In the genomic region with DNA sequence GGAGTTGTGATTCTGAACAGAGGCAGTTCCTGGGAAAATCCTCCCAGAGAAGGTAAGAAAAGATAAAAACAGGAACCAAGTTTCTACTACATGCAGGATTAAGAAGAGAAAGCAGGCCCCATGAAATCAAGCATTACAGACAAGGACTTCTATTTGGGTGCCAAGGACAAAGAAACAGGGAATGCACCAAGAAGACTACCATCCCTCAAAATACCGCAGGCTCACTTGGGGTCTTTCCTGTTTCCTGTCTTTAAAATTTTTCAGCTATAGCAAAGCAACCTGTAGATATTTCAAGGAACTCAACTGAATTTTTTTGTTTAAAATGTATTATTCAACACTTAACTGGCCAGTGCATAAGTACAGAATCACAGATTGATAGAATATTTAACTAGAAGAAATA, we compare ENCODE assay signal across 17 cellular contexts.
DNase-seq lines count a peak whose midpoint lies in the region; ATAC-seq and TF ChIP-seq lines count a peak whose summit lies in the region.
"Had no signal": no experiment of that assay in that cellular context is flagged by ENCODE, and none has a peak within 500 bp of the region (broad histone marks: within the 10 kb centered on the region; RNA-seq: fewer than 3 reads in every experiment).

No MANE protein-coding gene starts in this region.

- no peak for TF ChIP-seq POLR2A in thyroid gland (IDR thresholded peaks at IDR 0.05)

- no peak overlapping the region for H3K14ac ChIP-seq in neuronal stem cell (ENCODE audit: low read length)

- H2AFZ ChIP-seq in GM23338 (peak overlapping the region; percentile 60), neuronal stem cell (ENCODE audit: low read length) (peak overlapping the region; percentile 27), GM23248 (no peak overlapping the region)

- in situ Hi-C loops in GM23248 (cut with MboI): no loop called here

- H3K18ac ChIP-seq in neuronal stem cell (ENCODE audit: low read length): no peak overlapping the region

- H3K4me3 Mint-ChIP-seq in activated T-cell treated with anti-CD3 and anti-CD28 coated beads, Interleukin-2, amount 50 U/mL, for 24 hours: no peak overlapping the region
- no peak overlapping the region for H3K4me3 Mint-ChIP-seq in activated T-cell treated with anti-CD3 and anti-CD28 coated beads, Interleukin-2, amount 50 U/mL, for 4 hours
- H3K4me3 Mint-ChIP-seq in GM23338: no peak overlapping the region
- peak overlapping the region; percentile 11 for H3K4me3 Mint-ChIP-seq in activated naive CD8-positive, alpha-beta T cell

- H3K4me1 ChIP-seq in GM23338 (ENCODE audit: insufficient read depth) (no peaks in the 10 kb centered on the region), neuronal stem cell (ENCODE audit: control insufficient read depth in 2 of 2, insufficient read depth in 1 of 2, low read depth in 1 of 2, low read length in 2 of 2) (no peaks in the 10 kb centered on the region), GM23248 (ENCODE audit: insufficient read depth) (no peaks in the 10 kb centered on the region), thyroid gland (no peaks in the 10 kb centered on the region)

- H3K27me3 Mint-ChIP-seq in activated T-cell treated with anti-CD3 and anti-CD28 coated beads, Interleukin-2, amount 50 U/mL, for 24 hours: no peaks in the 10 kb centered on the region
- no peaks in the 10 kb centered on the region for H3K27me3 Mint-ChIP-seq in activated T-cell treated with anti-CD3 and anti-CD28 coated beads, Interleukin-2, amount 50 U/mL, for 4 hours (ENCODE audit: low read depth)
- no peaks in the 10 kb centered on the region for H3K27me3 Mint-ChIP-seq in GM23338 (ENCODE audit: insufficient read depth, low read depth, poor library complexity)
- no peaks in the 10 kb centered on the region for H3K27me3 Mint-ChIP-seq in activated naive CD8-positive, alpha-beta T cell

- H3K27ac Mint-ChIP-seq in activated T-cell treated with anti-CD3 and anti-CD28 coated beads, Interleukin-2, amount 50 U/mL, for 24 hours: peak overlapping the region; percentile 80
- H3K27ac Mint-ChIP-seq in GM23338: no peak overlapping the region
- peak overlapping the region; percentile 69 for H3K27ac Mint-ChIP-seq in activated naive CD8-positive, alpha-beta T cell

- DNase-seq in activated T-cell treated with anti-CD3 and anti-CD28 coated beads, Interleukin-2, amount 50 U/mL, for 24 hours: no peak
- DNase-seq in activated T-cell treated with anti-CD3 and anti-CD28 coated beads, Interleukin-2, amount 50 U/mL, for 4 hours: no peak
- DNase-seq in GM23338 (ENCODE audit: low spot score) (no peak), neuronal stem cell (ENCODE audit: low spot score) (no peak), GM23248 (no peak), thyroid gland (no peak)
- DNase-seq: AML-193; DMS79 treated with DMSO at 0.1 percent for 48 hours; NCI-H1048; NCI-H2107; NCI-H226; NCI-H526 treated with DMSO at 0.1 percent for 48 hours; NK-92 treated with Interleukin-12 subunit alpha and Interleukin-12 subunit beta, amount 100 ng/mL, for 24 hours had no signal

- H3K27me3 ChIP-seq in GM23338 (ENCODE audit: insufficient read depth): no peaks in the 10 kb centered on the region
- no peaks in the 10 kb centered on the region for H3K27me3 ChIP-seq in neuronal stem cell (ENCODE audit: control insufficient read depth in 3 of 3, insufficient read depth in 3 of 3, low read depth in 1 of 3, low read length in 3 of 3)
- H3K27me3 ChIP-seq in GM23248 (replicated peaks; ENCODE audit: insufficient read depth): no peaks in the 10 kb centered on the region; the same call in none of the 2 replicates
- no peaks in the 10 kb centered on the region for H3K27me3 ChIP-seq in thyroid gland

- no peak for TF ChIP-seq CTCF in GM23338 (conservative IDR thresholded peaks at IDR 0.05; ENCODE audit: low read depth in 2 of 2)
- no peak for TF ChIP-seq CTCF in thyroid gland (IDR thresholded peaks at IDR 0.05)

- H3K27ac ChIP-seq in GM23338 (ENCODE audit: low read depth) (no peak overlapping the region), neuronal stem cell (replicated peaks; ENCODE audit: low read length) (no peak overlapping the region), GM23248 (no peak overlapping the region), thyroid gland (no peak overlapping the region)
- H3K27ac ChIP-seq: HL-60, RWPE1 had no signal

- no peak for ATAC-seq in activated T-cell treated with anti-CD3 and anti-CD28 coated beads, Interleukin-2, amount 50 U/mL, for 4 hours
- ATAC-seq in GM23338: no peak
- ATAC-seq in GM21360 (IDR thresholded peaks at IDR 0.05; ENCODE audit: unreplicated experiment): no peak

- WGBS in neuronal stem cell (ENCODE audit: extremely low coverage in 2 of 2, insufficient read length in 2 of 2, insufficient replicate concordance in 1 of 2), 2 donors: no CpG with 5 or more reads among the region's 1 CpG
- 88 to 94% methylated on average over 1 of the region's 1 CpG for WGBS in GM23248 (ENCODE audit: low coverage in 1 of 2, low lambda C conversion rate in 2 of 2, missing lambda C conversion rate in 2 of 2), 2 experiments
- WGBS in thyroid gland, 2 donors: 89 to 93% methylated on average over 1 of the region's 1 CpG

- H3K4ac ChIP-seq in neuronal stem cell (ENCODE audit: low read length): no peak overlapping the region

- H3K79me1 ChIP-seq in neuronal stem cell (ENCODE audit: low read depth, low read length): no peaks in the 10 kb centered on the region

- H3K9me3 Mint-ChIP-seq in activated T-cell treated with anti-CD3 and anti-CD28 coated beads, Interleukin-2, amount 50 U/mL, for 24 hours: no peaks in the 10 kb centered on the region
- no peaks in the 10 kb centered on the region for H3K9me3 Mint-ChIP-seq in activated T-cell treated with anti-CD3 and anti-CD28 coated beads, Interleukin-2, amount 50 U/mL, for 4 hours
- H3K9me3 Mint-ChIP-seq in GM23338: no peaks in the 10 kb centered on the region
- H3K9me3 Mint-ChIP-seq in activated naive CD8-positive, alpha-beta T cell (ENCODE audit: low read depth): no peaks in the 10 kb centered on the region

- H3K9me3 ChIP-seq in neuronal stem cell (replicated peaks in 1 of 2; ENCODE audit: control insufficient read depth in 2 of 2, insufficient read depth in 1 of 2, low read depth in 1 of 2, low read length in 2 of 2) (peaks cover 0 to 2% of the 10 kb centered on the region in 2 donors), GM23248 (ENCODE audit: low read depth) (no peaks in the 10 kb centered on the region), thyroid gland (no peaks in the 10 kb centered on the region)

- H3K36me3 Mint-ChIP-seq in activated T-cell treated with anti-CD3 and anti-CD28 coated beads, Interleukin-2, amount 50 U/mL, for 24 hours (ENCODE audit: low read depth): peaks cover 31% of the 10 kb centered on the region
- H3K36me3 Mint-ChIP-seq in activated T-cell treated with anti-CD3 and anti-CD28 coated beads, Interleukin-2, amount 50 U/mL, for 4 hours (ENCODE audit: insufficient read depth): peaks cover 23% of the 10 kb centered on the region
- H3K36me3 Mint-ChIP-seq in GM23338 (ENCODE audit: low read depth): no peaks in the 10 kb centered on the region
- H3K36me3 Mint-ChIP-seq in activated naive CD8-positive, alpha-beta T cell: peaks cover 17% of the 10 kb centered on the region

- H2BK12ac ChIP-seq in neuronal stem cell (ENCODE audit: low read length): no peak overlapping the region

- H2BK15ac ChIP-seq in neuronal stem cell (ENCODE audit: low read length): no peak overlapping the region

- H3K36me3 ChIP-seq in GM23338 (ENCODE audit: insufficient read depth): no peaks in the 10 kb centered on the region
- H3K36me3 ChIP-seq in neuronal stem cell (replicated peaks in 1 of 2; ENCODE audit: control insufficient read depth in 2 of 2, insufficient read depth in 2 of 2, low read length in 2 of 2): no peaks in the 10 kb centered on the region
- H3K36me3 ChIP-seq in GM23248 (ENCODE audit: low read depth): no peaks in the 10 kb centered on the region
- no peaks in the 10 kb centered on the region for H3K36me3 ChIP-seq in thyroid gland

- H2BK5ac ChIP-seq in neuronal stem cell (ENCODE audit: low read length): no peak overlapping the region

- no peak overlapping the region for H3K9ac ChIP-seq in neuronal stem cell (ENCODE audit: low read depth, low read length, poor library complexity)
- H3K9ac ChIP-seq in GM23248: no peak overlapping the region

- peaks cover 85% of the 10 kb centered on the region for H3K4me1 Mint-ChIP-seq in activated T-cell treated with anti-CD3 and anti-CD28 coated beads, Interleukin-2, amount 50 U/mL, for 24 hours (ENCODE audit: low read depth)
- H3K4me1 Mint-ChIP-seq in activated T-cell treated with anti-CD3 and anti-CD28 coated beads, Interleukin-2, amount 50 U/mL, for 4 hours (ENCODE audit: low read depth): peaks cover 85% of the 10 kb centered on the region
- no peaks in the 10 kb centered on the region for H3K4me1 Mint-ChIP-seq in GM23338
- H3K4me1 Mint-ChIP-seq in activated naive CD8-positive, alpha-beta T cell (ENCODE audit: low read depth): peaks cover 91% of the 10 kb centered on the region

- no peak overlapping the region for H3K23ac ChIP-seq in neuronal stem cell (ENCODE audit: low read depth, low read length, poor library complexity)

- H3K9me2 ChIP-seq in GM23338 (ENCODE audit: insufficient read depth) (no peaks in the 10 kb centered on the region), GM23248 (ENCODE audit: insufficient read depth) (no peaks in the 10 kb centered on the region)

- no peaks in the 10 kb centered on the region for H3F3A ChIP-seq in GM23338 (replicated peaks; ENCODE audit: low read depth)
- no peaks in the 10 kb centered on the region for H3F3A ChIP-seq in GM23248 (ENCODE audit: insufficient read depth)

- H4K8ac ChIP-seq in neuronal stem cell (ENCODE audit: low read depth, low read length): no peak overlapping the region

- H3K79me2 ChIP-seq in GM23338 (replicated peaks; ENCODE audit: insufficient read depth): no peaks in the 10 kb centered on the region
- H3K79me2 ChIP-seq in GM23248 (ENCODE audit: insufficient read depth): no peaks in the 10 kb centered on the region

- H2AK5ac ChIP-seq in neuronal stem cell (ENCODE audit: low read depth, low read length): no peak overlapping the region

- intact Hi-C loops in thyroid gland (cut with DNase I): no loop called here

- H4K91ac ChIP-seq in neuronal stem cell (ENCODE audit: low read depth, low read length, poor library complexity): no peak overlapping the region

- H4K20me1 ChIP-seq in GM23338 (replicated peaks; ENCODE audit: insufficient read depth) (no peaks in the 10 kb centered on the region), GM23248 (ENCODE audit: insufficient read depth) (no peaks in the 10 kb centered on the region)

- no peak overlapping the region for H2BK120ac ChIP-seq in neuronal stem cell (ENCODE audit: low read depth, low read length)

- no peak overlapping the region for H3K4me3 ChIP-seq in GM23338
- H3K4me3 ChIP-seq in neuronal stem cell (ENCODE audit: low read length in 2 of 2): no peak overlapping the region
- H3K4me3 ChIP-seq in GM23248: no peak overlapping the region
- H3K4me3 ChIP-seq in thyroid gland (replicated peaks in 1 of 3): no peak overlapping the region

- H3K4me2 ChIP-seq in GM23338 (no peak overlapping the region), neuronal stem cell (ENCODE audit: insufficient read depth, low read length, poor library complexity, severe bottlenecking) (no peak overlapping the region), GM23248 (ENCODE audit: unreplicated experiment) (no peak overlapping the region)
